ENCODE assay signal across 16 cellular contexts in the genomic region with DNA sequence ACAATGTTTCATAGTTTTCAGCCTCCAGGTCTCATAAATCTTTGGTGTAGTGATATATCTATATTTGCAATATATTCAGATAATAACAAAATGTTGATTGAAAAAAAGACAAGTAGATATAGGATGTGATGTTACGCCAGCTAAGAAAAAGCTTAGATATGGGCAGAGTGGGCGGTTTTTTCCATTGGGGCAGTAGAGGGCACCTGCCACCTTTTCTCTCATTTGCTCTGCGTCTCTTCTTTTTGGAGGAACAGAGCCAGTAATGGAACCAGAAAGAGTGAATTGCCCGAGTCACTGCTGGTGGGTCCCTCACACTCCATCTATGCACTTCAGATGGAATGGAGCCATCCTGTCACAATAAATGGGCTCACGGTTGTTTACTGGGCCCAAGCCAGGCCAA.
DNase-seq lines count a peak whose midpoint lies in the region; ATAC-seq and TF ChIP-seq lines count a peak whose summit lies in the region.
"Had no signal": no experiment of that assay in that cellular context is flagged by ENCODE, and none has a peak within 500 bp of the region (broad histone marks: within the 10 kb centered on the region; RNA-seq: fewer than 3 reads in every experiment).

No MANE protein-coding gene starts in this region.

- no peaks in the 10 kb centered on the region for H3K36me3 Mint-ChIP-seq in naive thymus-derived CD8-positive, alpha-beta T cell
- H3K36me3 Mint-ChIP-seq in endothelial cell (ENCODE audit: low read depth, unreplicated experiment), result no peaks in the 10 kb centered on the region

- H3K18ac ChIP-seq in mesenchymal stem cell (ENCODE audit: low read depth in 1 of 2, low read length in 2 of 2), result no peak overlapping the region

- no peak overlapping the region for H2AK5ac ChIP-seq in mesenchymal stem cell (ENCODE audit: low read length, severe bottlenecking)

- no peak overlapping the region for H4K8ac ChIP-seq in mesenchymal stem cell (ENCODE audit: low read length)

- H2BK120ac ChIP-seq in mesenchymal stem cell (ENCODE audit: low read depth, low read length), result no peak overlapping the region

- H3K4me3 Mint-ChIP-seq in naive thymus-derived CD8-positive, alpha-beta T cell, result no peak overlapping the region
- H3K4me3 Mint-ChIP-seq in endothelial cell (ENCODE audit: unreplicated experiment), result no peak overlapping the region
- H3K4me3 Mint-ChIP-seq: IgD-negative memory B cell; T-helper 2 cell treated with Interferon-gamma antibody and Interleukin-4, amounts not matched to agents 5 μg/mL and 100 μg/mL, for 36 hours had no signal

- H3K4ac ChIP-seq in mesenchymal stem cell (ENCODE audit: low read depth in 1 of 2, low read length in 2 of 2), result no peak overlapping the region

- H3K4me1 Mint-ChIP-seq in naive thymus-derived CD8-positive, alpha-beta T cell, result peaks cover 0 to 5% (median 3%) of the 10 kb centered on the region in 4 donors
- no peaks in the 10 kb centered on the region for H3K4me1 Mint-ChIP-seq in endothelial cell (ENCODE audit: unreplicated experiment)

- ATAC-seq in naive thymus-derived CD8-positive, alpha-beta T cell, result peak; percentile 44
- ATAC-seq in HG03025 (IDR thresholded peaks at IDR 0.05; ENCODE audit: low FRiP score, unreplicated experiment), result no peak

- peaks cover 3% of the 10 kb centered on the region for H3K9me3 ChIP-seq in mesenchymal stem cell (ENCODE audit: control insufficient read depth, low read length)
- H3K9me3 ChIP-seq: adrenal gland, uterus had no signal

- H3K14ac ChIP-seq in mesenchymal stem cell (ENCODE audit: low read length in 2 of 2), result no peak overlapping the region

- H4K91ac ChIP-seq in mesenchymal stem cell (ENCODE audit: low read length), result no peak overlapping the region

- H3K79me1 ChIP-seq in mesenchymal stem cell (replicated peaks; ENCODE audit: low read length, poor library complexity, severe bottlenecking), result no peaks in the 10 kb centered on the region

- H3K9ac ChIP-seq in mesenchymal stem cell (ENCODE audit: low read length), result no peak overlapping the region
- H3K9ac ChIP-seq: parathyroid adenoma had no signal

- H3K4me3 ChIP-seq in mesenchymal stem cell (ENCODE audit: insufficient read depth in 1 of 2, low read depth in 1 of 2, low read length in 2 of 2), result no peak overlapping the region
- H3K4me3 ChIP-seq: adrenal gland, coronary artery, uterus had no signal

- H3K9me3 Mint-ChIP-seq in naive thymus-derived CD8-positive, alpha-beta T cell, result no peaks in the 10 kb centered on the region
- no peaks in the 10 kb centered on the region for H3K9me3 Mint-ChIP-seq in endothelial cell (ENCODE audit: unreplicated experiment)
- H3K9me3 Mint-ChIP-seq: T-helper 2 cell treated with Interferon-gamma antibody and Interleukin-4, amounts not matched to agents 5 μg/mL and 100 μg/mL, for 36 hours had no signal

- peak; percentile 15; the same call in 1 of the 2 replicates for TF ChIP-seq RAD21 in Ishikawa (IDR thresholded peaks at IDR 0.05; ENCODE audit: low read depth)

- no peak overlapping the region for H2BK15ac ChIP-seq in mesenchymal stem cell (ENCODE audit: low read depth, poor library complexity, severe bottlenecking)

- TF ChIP-seq EP300 in Ishikawa (IDR thresholded peaks at IDR 0.05; ENCODE audit: borderline replicate concordance), result no peak

- DNase-seq in activated T-cell treated with anti-CD3 and anti-CD28 coated beads for 1 hour (ENCODE audit: low read depth) (peak; percentile 5), mesenchymal stem cell (no peak), endothelial cell (ENCODE audit: low spot score) (no peak)
- no peak for DNase-seq in activated T-cell treated with anti-CD3 and anti-CD28 coated beads, Interleukin-2, amount 50 U/mL, for 1 hour
- peak; percentile 4 for DNase-seq in activated CD4-positive, alpha-beta T cell treated with anti-CD3 and anti-CD28 coated beads, Interleukin-2, amount 50 U/mL, for 1 hour
- peak in 6 of 10 donors; percentile 11 to 41 (median 20) for DNase-seq in naive thymus-derived CD8-positive, alpha-beta T cell
- DNase-seq: adrenal gland, DMS79, OCI-M1, uterus had no signal

- TF ChIP-seq CTCF in endothelial cell (IDR thresholded peaks at IDR 0.05; ENCODE audit: unreplicated experiment), result no peak

- POLR2A ChIA-PET in naive thymus-derived CD8-positive, alpha-beta T cell (lab: Charles Lee), result no interaction called here

- H3K23ac ChIP-seq in mesenchymal stem cell (ENCODE audit: low read length in 2 of 2), result no peak overlapping the region

- peaks cover 0 to 8% of the 10 kb centered on the region in 2 experiments for H3K27me3 ChIP-seq in mesenchymal stem cell (ENCODE audit: control insufficient read depth in 1 of 2, insufficient read depth in 1 of 2, low read length in 2 of 2)
- H3K27me3 ChIP-seq: adrenal gland, uterus had no signal

- H2AFZ ChIP-seq in mesenchymal stem cell (ENCODE audit: low read depth, low read length), result no peak overlapping the region
- H2AFZ ChIP-seq: parathyroid adenoma had no signal

- H3K27ac Mint-ChIP-seq in naive thymus-derived CD8-positive, alpha-beta T cell, result no peak overlapping the region
- H3K27ac Mint-ChIP-seq in endothelial cell (ENCODE audit: unreplicated experiment), result no peak overlapping the region
- H3K27ac Mint-ChIP-seq: IgD-negative memory B cell; T-helper 2 cell treated with Interferon-gamma antibody and Interleukin-4, amounts not matched to agents 5 μg/mL and 100 μg/mL, for 36 hours had no signal

- H3K4me1 ChIP-seq in mesenchymal stem cell (ENCODE audit: control insufficient read depth, insufficient read depth, low read depth, low read length), result peaks cover 6% of the 10 kb centered on the region
- H3K4me1 ChIP-seq: parathyroid adenoma, uterus had no signal

- H3K27ac ChIP-seq in mesenchymal stem cell (ENCODE audit: low read length, poor library complexity, severe bottlenecking), result no peak overlapping the region
- H3K27ac ChIP-seq: adrenal gland, coronary artery, parathyroid adenoma, uterus had no signal

- H3K36me3 ChIP-seq in mesenchymal stem cell (ENCODE audit: control insufficient read depth in 1 of 2, insufficient read depth in 2 of 2, low read depth in 1 of 2, low read length in 2 of 2), result no peaks in the 10 kb centered on the region
- H3K36me3 ChIP-seq: adrenal gland, uterus had no signal

- no peak overlapping the region for H2BK5ac ChIP-seq in mesenchymal stem cell (ENCODE audit: low read depth, low read length, poor library complexity, severe bottlenecking)

- peak overlapping the region in 1 of 2 experiments; percentile 21 for H2BK12ac ChIP-seq in mesenchymal stem cell (ENCODE audit: low read length in 2 of 2)

- 94% methylated on average over 5 of the region's 5 CpGs for WGBS in mesenchymal stem cell

- peaks cover 3 to 35% (median 31%) of the 10 kb centered on the region in 5 donors for H3K27me3 Mint-ChIP-seq in naive thymus-derived CD8-positive, alpha-beta T cell
- no peaks in the 10 kb centered on the region for H3K27me3 Mint-ChIP-seq in endothelial cell (ENCODE audit: unreplicated experiment)

- no peak overlapping the region for H3K4me2 ChIP-seq in mesenchymal stem cell (ENCODE audit: low read length, poor library complexity, severe bottlenecking)

TF ChIP-seq in Ishikawa, 13 proteins besides CTCF, POLR2A, EP300 and RAD21:
- TF ChIP-seq, protein P1, sequence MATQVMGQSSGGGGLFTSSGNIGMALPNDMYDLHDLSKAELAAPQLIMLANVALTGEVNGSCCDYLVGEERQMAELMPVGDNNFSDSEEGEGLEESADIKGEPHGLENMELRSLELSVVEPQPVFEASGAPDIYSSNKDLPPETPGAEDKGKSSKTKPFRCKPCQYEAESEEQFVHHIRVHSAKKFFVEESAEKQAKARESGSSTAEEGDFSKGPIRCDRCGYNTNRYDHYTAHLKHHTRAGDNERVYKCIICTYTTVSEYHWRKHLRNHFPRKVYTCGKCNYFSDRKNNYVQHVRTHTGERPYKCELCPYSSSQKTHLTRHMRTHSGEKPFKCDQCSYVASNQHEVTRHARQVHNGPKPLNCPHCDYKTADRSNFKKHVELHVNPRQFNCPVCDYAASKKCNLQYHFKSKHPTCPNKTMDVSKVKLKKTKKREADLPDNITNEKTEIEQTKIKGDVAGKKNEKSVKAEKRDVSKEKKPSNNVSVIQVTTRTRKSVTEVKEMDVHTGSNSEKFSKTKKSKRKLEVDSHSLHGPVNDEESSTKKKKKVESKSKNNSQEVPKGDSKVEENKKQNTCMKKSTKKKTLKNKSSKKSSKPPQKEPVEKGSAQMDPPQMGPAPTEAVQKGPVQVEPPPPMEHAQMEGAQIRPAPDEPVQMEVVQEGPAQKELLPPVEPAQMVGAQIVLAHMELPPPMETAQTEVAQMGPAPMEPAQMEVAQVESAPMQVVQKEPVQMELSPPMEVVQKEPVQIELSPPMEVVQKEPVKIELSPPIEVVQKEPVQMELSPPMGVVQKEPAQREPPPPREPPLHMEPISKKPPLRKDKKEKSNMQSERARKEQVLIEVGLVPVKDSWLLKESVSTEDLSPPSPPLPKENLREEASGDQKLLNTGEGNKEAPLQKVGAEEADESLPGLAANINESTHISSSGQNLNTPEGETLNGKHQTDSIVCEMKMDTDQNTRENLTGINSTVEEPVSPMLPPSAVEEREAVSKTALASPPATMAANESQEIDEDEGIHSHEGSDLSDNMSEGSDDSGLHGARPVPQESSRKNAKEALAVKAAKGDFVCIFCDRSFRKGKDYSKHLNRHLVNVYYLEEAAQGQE (IDR thresholded peaks at IDR 0.05; ENCODE audit: low read depth), result no peak
- TF ChIP-seq TCF12 (IDR thresholded peaks at IDR 0.05; ENCODE audit: low read depth) (no peak), FOXM1 (IDR thresholded peaks at IDR 0.05; ENCODE audit: borderline replicate concordance, low read depth) (no peak), ZBTB7A (IDR thresholded peaks at IDR 0.05; ENCODE audit: low read depth) (no peak), EGR1 (IDR thresholded peaks at IDR 0.05) (no peak), CEBPB (IDR thresholded peaks at IDR 0.05) (no peak), CREB1 (IDR thresholded peaks at IDR 0.05; ENCODE audit: low read depth) (no peak), NFIC (IDR thresholded peaks at IDR 0.05) (no peak), YY1 (IDR thresholded peaks at IDR 0.05; ENCODE audit: low read depth) (no peak), TEAD4 (IDR thresholded peaks at IDR 0.05) (no peak), TAF1 (IDR thresholded peaks at IDR 0.05; ENCODE audit: low read depth) (no peak)
- TF ChIP-seq, protein P2, sequence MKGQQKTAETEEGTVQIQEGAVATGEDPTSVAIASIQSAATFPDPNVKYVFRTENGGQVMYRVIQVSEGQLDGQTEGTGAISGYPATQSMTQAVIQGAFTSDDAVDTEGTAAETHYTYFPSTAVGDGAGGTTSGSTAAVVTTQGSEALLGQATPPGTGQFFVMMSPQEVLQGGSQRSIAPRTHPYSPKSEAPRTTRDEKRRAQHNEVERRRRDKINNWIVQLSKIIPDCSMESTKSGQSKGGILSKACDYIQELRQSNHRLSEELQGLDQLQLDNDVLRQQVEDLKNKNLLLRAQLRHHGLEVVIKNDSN (IDR thresholded peaks at IDR 0.05), result no peak
- TF ChIP-seq, protein P3, sequence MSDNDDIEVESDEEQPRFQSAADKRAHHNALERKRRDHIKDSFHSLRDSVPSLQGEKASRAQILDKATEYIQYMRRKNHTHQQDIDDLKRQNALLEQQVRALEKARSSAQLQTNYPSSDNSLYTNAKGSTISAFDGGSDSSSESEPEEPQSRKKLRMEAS (IDR thresholded peaks at IDR 0.05), result no peak
TF ChIP-seq in Ishikawa: peak in this region for 0.

Comparison
In these comparisons a context has a peak if more than half of its experiments do, and no peak if none do; other contexts are left out.
1. DNase-seq: peak in activated T-cell treated with anti-CD3 and anti-CD28 coated beads for 1 hour (single experiment), activated CD4-positive, alpha-beta T cell treated with anti-CD3 and anti-CD28 coated beads, Interleukin-2, amount 50 U/mL, for 1 hour (single experiment) and naive thymus-derived CD8-positive, alpha-beta T cell (6 of 10); none in activated T-cell treated with anti-CD3 and anti-CD28 coated beads, Interleukin-2, amount 50 U/mL, for 1 hour (single experiment), mesenchymal stem cell (single experiment) and endothelial cell (single experiment).